In genomic region chr6:73177221-73177944, GRCh38 we compare ENCODE assay signal across 17 cellular contexts. TPM values are rescaled to one million over a fixed set of nuclear protein-coding genes. Genes with fewer than 3 reads are reported as not detected.
DNase-seq lines count a peak whose midpoint lies in the region; ATAC-seq and TF ChIP-seq lines count a peak whose summit lies in the region.
"Had no signal": no experiment of that assay in that cellular context is flagged by ENCODE, and none has a peak within 500 bp of the region (broad histone marks: within the 10 kb centered on the region; RNA-seq: fewer than 3 reads in every experiment).

No MANE protein-coding gene starts in this region.

- DNase-seq in foreskin fibroblast (no peak), left cardiac atrium (no peak), NCI-H2196 treated with DMSO at 0.1 percent for 48 hours (lab: John Stamatoyannopoulos, UW; ENCODE audit: unreplicated experiment) (no peak)
- DNase-seq in activated naive CD4-positive, alpha-beta T cell (lab: John Stamatoyannopoulos, UW): no peak
- DNase-seq: adrenal gland; NCI-H2107; Peyer's patch; stimulated activated CD4-positive, alpha-beta T cell treated with anti-CD3 and anti-CD28 coated beads, Interleukin-1b, Interleukin-23, amount 100 ng/mL, for 48 hours; stomach; T1000 had no signal

- ATAC-seq in GM18499 (IDR thresholded peaks at IDR 0.05; ENCODE audit: insufficient read depth, unreplicated experiment): peak; percentile 44
- peak; percentile 59 for ATAC-seq in GM19467 (IDR thresholded peaks at IDR 0.05; ENCODE audit: unreplicated experiment)
- ATAC-seq in HG02884 (IDR thresholded peaks at IDR 0.05; ENCODE audit: unreplicated experiment): peak; percentile 44
- peak; percentile 31 for ATAC-seq in HG03575 (IDR thresholded peaks at IDR 0.05; ENCODE audit: extremely low read depth, insufficient number of reproducible peaks, low FRiP score, unreplicated experiment)
- ATAC-seq in left cardiac atrium: no peak
- ATAC-seq: GM23338, left lobe of liver had no signal

- intact Hi-C loops in left cardiac atrium (cut with DNase I): no loop called here

- TF ChIP-seq CTCF in foreskin fibroblast (IDR thresholded peaks at IDR 0.05; ENCODE audit: low read depth, low read length): no peak

- no peak overlapping the region for H3K4me3 ChIP-seq in foreskin fibroblast (ENCODE audit: low read depth in 1 of 2, low read length in 2 of 2)
- H3K4me3 ChIP-seq: adrenal gland, GM23338, Peyer's patch, stomach had no signal

RNA-seq across cellular contexts. Expression of gene KHDC1L, which starts 47.9 kb away (rescaled TPM):
- total RNA-seq in left cardiac atrium: not detected
- total RNA-seq: adrenal gland, GM23338, left lobe of liver, osteocyte, Peyer's patch, stomach had no signal

Comparison
In these comparisons a context has a peak if more than half of its experiments do, and no peak if none do; other contexts are left out.
1. ATAC-seq: peak in GM18499 (single experiment), GM19467 (single experiment), HG02884 (single experiment) and HG03575 (single experiment); none in left cardiac atrium (0 of 2).